3 cellular contexts compared by ENCODE assay signal in the genomic region with DNA sequence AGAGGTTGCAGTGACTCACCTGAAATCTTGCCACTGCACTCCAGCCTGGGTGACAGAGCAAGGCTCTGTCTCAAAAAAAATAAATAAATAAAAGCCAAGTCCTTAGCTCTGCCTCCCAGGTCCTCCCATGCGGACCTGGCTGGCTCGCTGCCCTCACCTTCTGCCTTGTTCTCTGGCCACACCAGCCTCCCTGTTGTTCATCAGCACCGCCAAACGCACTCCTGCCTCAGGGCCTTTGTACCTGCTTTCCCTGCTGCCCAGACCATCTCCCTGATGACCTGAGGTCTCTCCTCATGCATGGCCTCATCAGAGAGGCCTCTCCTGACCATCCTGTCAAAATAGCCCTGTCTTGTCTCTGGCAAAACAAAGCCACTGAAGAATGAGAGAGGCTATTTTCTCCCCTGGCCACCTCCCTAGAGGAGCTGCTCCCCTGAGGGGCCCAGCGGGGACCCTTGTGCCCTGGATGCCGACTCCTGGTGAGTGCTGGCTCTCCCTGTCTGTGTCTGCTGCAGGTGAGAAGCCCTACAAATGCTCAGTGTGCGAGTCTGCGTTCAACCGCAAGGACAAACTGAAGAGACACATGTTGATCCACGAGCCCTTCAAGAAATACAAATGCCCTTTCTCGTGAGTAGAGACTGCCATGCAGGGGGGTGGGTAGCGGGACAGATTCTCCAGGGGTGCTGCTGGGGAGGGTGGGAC.
TF ChIP-seq lines count a peak whose summit lies in the region.

No MANE protein-coding gene starts in this region.

TF ChIP-seq in A549, 52 proteins besides CTCF, POLR2A, EP300 and RAD21:
- TF ChIP-seq JUNB (IDR thresholded peaks at IDR 0.05): no peak
- TF ChIP-seq MAX (IDR thresholded peaks at IDR 0.05): no peak
- TF ChIP-seq HOXB13 (CRISPR knock-in tag; IDR thresholded peaks at IDR 0.05; ENCODE audit: low read depth): no peak
- no peak for TF ChIP-seq CBX2 (IDR thresholded peaks at IDR 0.05; ENCODE audit: borderline replicate concordance, low read depth)
- no peak for TF ChIP-seq FOSB (CRISPR knock-in tag; IDR thresholded peaks at IDR 0.05)
- TF ChIP-seq SREBF2 (IDR thresholded peaks at IDR 0.05): no peak
- TF ChIP-seq GATA3 (IDR thresholded peaks at IDR 0.05; ENCODE audit: borderline replicate concordance): no peak
- no peak for TF ChIP-seq ZFP36 (IDR thresholded peaks at IDR 0.05; ENCODE audit: borderline replicate concordance, partially characterized antibody)
- TF ChIP-seq ZSCAN20 (CRISPR knock-in tag; IDR thresholded peaks at IDR 0.05): no peak

TF ChIP-seq in HEK293, 187 proteins besides CTCF, POLR2A, EP300 and RAD21:
- TF ChIP-seq ZNF404 (tag by site-specific recombination; IDR thresholded peaks at IDR 0.05) (no peak), ZNF623 (tag by site-specific recombination; IDR thresholded peaks at IDR 0.05) (peak; percentile 82)
TF ChIP-seq in HEK293: peak in this region for 1.

TF ChIP-seq in endothelial cell of umbilical vein, 7 proteins besides CTCF, POLR2A, EP300 and RAD21:
- no peak for TF ChIP-seq EZH2 (IDR thresholded peaks at IDR 0.05; ENCODE audit: borderline replicate concordance, low read depth, low read length, severe bottlenecking)
- TF ChIP-seq MYC (IDR thresholded peaks at IDR 0.05; ENCODE audit: low read depth, low read length): no peak
- no peak for TF ChIP-seq FOS (IDR thresholded peaks at IDR 0.05; ENCODE audit: borderline replicate concordance, insufficient read depth, low read length)
- no peak for TF ChIP-seq GATA2 (IDR thresholded peaks at IDR 0.05; ENCODE audit: insufficient read depth, insufficient read length, low read depth, low read length)
- TF ChIP-seq MAX (IDR thresholded peaks at IDR 0.05; ENCODE audit: insufficient read depth, insufficient read length): no peak
- TF ChIP-seq JUN (IDR thresholded peaks at IDR 0.05; ENCODE audit: borderline replicate concordance, insufficient read depth, insufficient read length, low read depth): no peak
- no peak for TF ChIP-seq POLR2AphosphoS5 (IDR thresholded peaks at IDR 0.05; ENCODE audit: insufficient read depth, low read depth, low read length)
